7 cellular contexts compared by ENCODE assay signal in the genomic region with DNA sequence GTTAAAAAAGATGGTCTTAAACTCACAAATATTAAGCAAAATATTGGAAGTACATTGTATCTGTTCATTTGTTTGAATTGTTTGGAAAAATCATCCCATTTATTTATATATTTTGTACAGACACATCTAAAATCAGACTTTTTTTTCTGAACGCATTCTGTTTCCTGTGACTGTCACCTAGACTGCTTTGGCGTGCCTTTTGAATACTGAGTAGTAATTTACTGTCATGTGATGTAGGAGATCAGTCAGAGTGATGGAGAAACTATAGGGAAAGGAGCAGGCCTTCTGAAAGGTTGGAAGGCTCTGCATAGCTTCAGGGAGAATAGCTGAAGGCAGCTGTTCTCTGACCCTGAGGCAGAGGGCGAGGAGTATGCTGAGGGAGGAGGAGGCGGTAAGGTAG.
"Had no signal": no experiment of that assay in that cellular context is flagged by ENCODE, and none has a peak within 500 bp of the region (broad histone marks: within the 10 kb centered on the region; RNA-seq: fewer than 3 reads in every experiment).

No MANE protein-coding gene starts in this region.

- DNase-seq: GDM1, GF-D8 had no signal

- H3K4me3 ChIP-seq: GM12878 had no signal

- ATAC-seq: GM12878 had no signal

- FAIRE-seq: G401.6, GM12878, GM12891, GM12892, GM18507 had no signal
